14 cellular contexts compared by ENCODE assay signal in genomic region chr12:109581856-109582255, GRCh38. TPM values are rescaled to one million over a fixed set of nuclear protein-coding genes. Genes with fewer than 3 reads are reported as not detected.
DNase-seq lines count a peak whose midpoint lies in the region; ATAC-seq and TF ChIP-seq lines count a peak whose summit lies in the region.
"Had no signal": no experiment of that assay in that cellular context is flagged by ENCODE, and none has a peak within 500 bp of the region (broad histone marks: within the 10 kb centered on the region; RNA-seq: fewer than 3 reads in every experiment).

No MANE protein-coding gene starts in this region.

- no peaks in the 10 kb centered on the region for H3K79me2 ChIP-seq in GM23248 (ENCODE audit: insufficient read depth)

- H2AFZ ChIP-seq in GM23248, result no peak overlapping the region

- WGBS in GM23248 (ENCODE audit: low coverage in 1 of 2, low lambda C conversion rate in 2 of 2, missing lambda C conversion rate in 2 of 2), 2 experiments, result 84 to 86% methylated on average over 8 of the region's 8 CpGs

- no peak overlapping the region for H3K27ac ChIP-seq in GM23248
- H3K27ac ChIP-seq: body of pancreas, stomach had no signal

- H3K27me3 ChIP-seq in GM23248 (replicated peaks; ENCODE audit: insufficient read depth), result no peaks in the 10 kb centered on the region
- H3K27me3 ChIP-seq: body of pancreas, stomach had no signal

- H4K20me1 ChIP-seq in GM23248 (ENCODE audit: insufficient read depth), result no peaks in the 10 kb centered on the region

- H3K36me3 ChIP-seq in GM23248 (ENCODE audit: low read depth), result 0 out of 2 replicates have a peak, but pooled peaks cover 3% of the 10 kb centered on the region

- no peaks in the 10 kb centered on the region for H3K9me3 ChIP-seq in GM23248 (ENCODE audit: low read depth)
- H3K9me3 ChIP-seq: body of pancreas, stomach had no signal

- DNase-seq in GM23248 (peak; percentile 61), SW480 (ENCODE audit: low spot score) (peak; percentile 60), fibroblast of the aortic adventitia (ENCODE audit: low read depth) (peak; percentile 12), renal cortical epithelial cell (ENCODE audit: low read depth) (peak; percentile 80), activated gamma-delta T cell treated with Interleukin-2 at 50 U/mL for 16 hours (no peak)
- no peak for DNase-seq in stimulated activated CD4-positive, alpha-beta T cell treated with anti-CD3 and anti-CD28 coated beads, Interleukin-15, amount 100 ng/mL, for 24 hours
- DNase-seq: activated CD4-positive, alpha-beta T cell treated with anti-CD3 and anti-CD28 coated beads for 48 hours; activated T-cell treated with anti-CD3 and anti-CD28 coated beads, Interleukin-2, amount 50 U/mL, for 48 hours; body of pancreas; MM.1S; retina; stomach had no signal

- no peak overlapping the region for H3K4me3 ChIP-seq in GM23248
- H3K4me3 ChIP-seq in fibroblast of the aortic adventitia (ENCODE audit: low read depth, low read length), result no peak overlapping the region
- H3K4me3 ChIP-seq: body of pancreas, stomach had no signal

- no peaks in the 10 kb centered on the region for H3F3A ChIP-seq in GM23248 (ENCODE audit: insufficient read depth)

- no peak for TF ChIP-seq CTCF in fibroblast of the aortic adventitia (IDR thresholded peaks at IDR 0.05; ENCODE audit: insufficient read depth, low read length)

- no peak for TF ChIP-seq POLR2A in GM18505 (IDR thresholded peaks at IDR 0.05; ENCODE audit: borderline replicate concordance, extremely low read depth, insufficient read depth, insufficient read length)

- ATAC-seq in HG03457 (IDR thresholded peaks at IDR 0.05; ENCODE audit: unreplicated experiment) (no peak), GM18505 (IDR thresholded peaks at IDR 0.05; ENCODE audit: unreplicated experiment) (no peak)
- ATAC-seq: body of pancreas had no signal

- no peak overlapping the region for H3K9ac ChIP-seq in GM23248

- H3K9me2 ChIP-seq in GM23248 (ENCODE audit: insufficient read depth), result no peaks in the 10 kb centered on the region

- no peaks in the 10 kb centered on the region for H3K4me1 ChIP-seq in GM23248 (ENCODE audit: insufficient read depth)
- H3K4me1 ChIP-seq: body of pancreas, stomach had no signal

- in situ Hi-C loops in GM23248 (cut with MboI), result no loop called here

- no peak overlapping the region for H3K4me2 ChIP-seq in GM23248 (ENCODE audit: unreplicated experiment)

RNA-seq across cellular contexts. Expression of gene MVK, which starts 8.3 kb away (rescaled TPM):
- total RNA-seq in GM23248 (2014; rRNA removed; shearing (Covaris generic)), result 11.8 and 80.1 TPM in 2 replicates
- polyA plus RNA-seq in GM23248 (2016; fragmentation: Nextera tagmentation; extraction: Ambion mirVana), result 6.7 and 7.2 TPM in 2 replicates
- total RNA-seq in fibroblast of the aortic adventitia (ENCODE audit: low replicate concordance) (9.7 and 100 TPM in 2 replicates), renal cortical epithelial cell (24.3 and 28.8 TPM in 2 replicates)

RNA-seq across cellular contexts. Expression of gene MMAB, which starts 8.6 kb away (rescaled TPM):
- total RNA-seq in GM23248 (2014; rRNA removed; shearing (Covaris generic)), result 6.7 and 12.8 TPM in 2 replicates
- 25.4 and 26.8 TPM in 2 replicates for polyA plus RNA-seq in GM23248 (2016; fragmentation: Nextera tagmentation; extraction: Ambion mirVana)
- total RNA-seq in fibroblast of the aortic adventitia (ENCODE audit: low replicate concordance) (16.7 and 22.0 TPM in 2 replicates), renal cortical epithelial cell (16.2 and 34.4 TPM in 2 replicates)

Comparison
In these comparisons a context has a peak if more than half of its experiments do, and no peak if none do; other contexts are left out.
1. DNase-seq: peak in GM23248 (single experiment), SW480 (single experiment), fibroblast of the aortic adventitia (single experiment) and renal cortical epithelial cell (single experiment); none in stimulated activated CD4-positive, alpha-beta T cell treated with anti-CD3 and anti-CD28 coated beads, Interleukin-15, amount 100 ng/mL, for 24 hours (single experiment) and activated gamma-delta T cell treated with Interleukin-2 at 50 U/mL for 16 hours (single experiment).